11 cellular contexts compared by ENCODE assay signal in the genomic region with DNA sequence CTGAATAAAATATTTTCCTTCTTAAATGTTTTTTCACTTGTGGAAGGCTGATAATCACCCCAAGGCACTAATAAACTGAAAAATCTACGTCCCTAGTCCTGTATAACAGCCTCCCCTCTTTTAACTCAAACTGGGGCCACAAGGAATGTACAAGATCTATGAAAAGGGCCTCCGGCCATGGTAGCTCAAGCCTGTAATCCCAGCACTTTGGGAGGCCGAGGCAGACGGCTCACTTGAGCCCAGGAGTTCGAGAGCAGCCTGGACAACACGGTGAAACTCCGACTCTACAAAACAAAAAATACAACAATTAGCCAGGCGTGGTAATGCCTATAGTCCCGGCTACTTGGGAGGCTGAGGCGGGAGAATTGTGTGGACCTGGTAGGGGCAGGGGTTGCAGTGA. TPM values are rescaled to one million over a fixed set of nuclear protein-coding genes. Genes with fewer than 3 reads are reported as not detected.
DNase-seq lines count a peak whose midpoint lies in the region; ATAC-seq and TF ChIP-seq lines count a peak whose summit lies in the region.
"Had no signal": no experiment of that assay in that cellular context is flagged by ENCODE, and none has a peak within 500 bp of the region (broad histone marks: within the 10 kb centered on the region; RNA-seq: fewer than 3 reads in every experiment).

No MANE protein-coding gene starts in this region.

- no peak for ATAC-seq in naive thymus-derived CD8-positive, alpha-beta T cell
- ATAC-seq in sciatic nerve = no peak
- ATAC-seq in HG03432 (IDR thresholded peaks at IDR 0.05; ENCODE audit: unreplicated experiment) = no peak

- no peak for TF ChIP-seq CTCF in AG04450 (IDR thresholded peaks at IDR 0.05; ENCODE audit: low read depth, low read length)
- TF ChIP-seq CTCF in HFFc6 (IDR thresholded peaks at IDR 0.05) = no peak
- TF ChIP-seq CTCF in brain (conservative IDR thresholded peaks at IDR 0.05) = no peak

- H3K27me3 ChIP-seq in AG04450 (ENCODE audit: control insufficient read depth, insufficient read depth, low read length) = no peaks in the 10 kb centered on the region
- H3K27me3 ChIP-seq in Karpas-422 (ENCODE audit: low read length) = no peaks in the 10 kb centered on the region

- peaks cover 50% of the 10 kb centered on the region for H3K4me1 ChIP-seq in Karpas-422 (ENCODE audit: low read length)

- H3K4me3 Mint-ChIP-seq in HFFc6 (peak overlapping the region; percentile 73), brain (peak overlapping the region in 1 of 5 experiments; percentile 25)
- no peak overlapping the region for H3K4me3 Mint-ChIP-seq in naive thymus-derived CD8-positive, alpha-beta T cell

- H3K4me2 ChIP-seq in Karpas-422 (ENCODE audit: low read depth, low read length, poor library complexity, severe bottlenecking) = no peak overlapping the region

- CTCF ChIA-PET in AG04450 (lab: Charles Lee) = interaction anchor here (1.6 kb wide), 1 partner anchor 29 kb away, joined by 9 read pairs; no protein-coding TSS in a partner anchor

- intact Hi-C loops in sciatic nerve (cut with DNase I) = no loop called here

- DNase-seq in AG04450 (ENCODE audit: low read depth, low spot score) (no peak), HFFc6 (no peak), DMS114 treated with DMSO at 0.1 percent for 48 hours (lab: John Stamatoyannopoulos, UW; ENCODE audit: unreplicated experiment) (no peak), sciatic nerve (ENCODE audit: low spot score) (no peak), Karpas-422 (no peak)
- no peak for DNase-seq in naive thymus-derived CD8-positive, alpha-beta T cell
- DNase-seq: C1 segment of cervical spinal cord, HCEC 1CT, NCI-H226 had no signal

- H3K27ac Mint-ChIP-seq in HFFc6 (peak overlapping the region; percentile 96), brain (peak overlapping the region in 3 of 5 experiments; percentile 39 to 93 (median 87))
- H3K27ac Mint-ChIP-seq in naive thymus-derived CD8-positive, alpha-beta T cell = peak overlapping the region in 7 of 10 donors; percentile 7 to 69 (median 53)

- H3K9me2 ChIP-seq in Karpas-422 (replicated peaks; ENCODE audit: insufficient read depth, low read length) = no peaks in the 10 kb centered on the region

- H3K9ac ChIP-seq in Karpas-422 (ENCODE audit: low read length) = no peak overlapping the region

- H3K9me3 Mint-ChIP-seq in HFFc6 (no peaks in the 10 kb centered on the region), brain (peaks cover 0 to 2% (median 0%) of the 10 kb centered on the region in 5 experiments)
- no peaks in the 10 kb centered on the region for H3K9me3 Mint-ChIP-seq in naive thymus-derived CD8-positive, alpha-beta T cell

- POLR2A ChIA-PET in AG04450 (lab: Yijun Ruan, JAX) = no interaction called here
- POLR2A ChIA-PET in naive thymus-derived CD8-positive, alpha-beta T cell (lab: Charles Lee) = interaction anchor here (2.1 kb wide), 1 partner anchor 22 kb away, joined by 7 read pairs; no protein-coding TSS in a partner anchor

- H3K4me3 ChIP-seq in AG04450 (ENCODE audit: low read depth, low read length) (no peak overlapping the region), Karpas-422 (ENCODE audit: low read length) (no peak overlapping the region)

- H3K36me3 Mint-ChIP-seq in HFFc6 (ENCODE audit: low read depth) (peaks cover 41% of the 10 kb centered on the region), brain (peaks cover 48% of the 10 kb centered on the region)
- peaks cover 0 to 72% (median 16%) of the 10 kb centered on the region in 3 donors for H3K36me3 Mint-ChIP-seq in naive thymus-derived CD8-positive, alpha-beta T cell

- H3K79me2 ChIP-seq in Karpas-422 (ENCODE audit: low read length) = peaks cover 90% of the 10 kb centered on the region

- peaks cover 87% of the 10 kb centered on the region for H3K4me1 Mint-ChIP-seq in HFFc6 (ENCODE audit: low read depth)
- H3K4me1 Mint-ChIP-seq in brain = peaks cover 28% of the 10 kb centered on the region
- peaks cover 17 to 70% (median 44%) of the 10 kb centered on the region in 4 donors for H3K4me1 Mint-ChIP-seq in naive thymus-derived CD8-positive, alpha-beta T cell

- peaks cover 28% of the 10 kb centered on the region for H3K36me3 ChIP-seq in Karpas-422 (ENCODE audit: insufficient read depth, low read length)

- H2AFZ ChIP-seq in Karpas-422 (ENCODE audit: low read length) = no peak overlapping the region

- H3K27me3 Mint-ChIP-seq in HFFc6 (ENCODE audit: insufficient read depth) (no peaks in the 10 kb centered on the region), brain (no peaks in the 10 kb centered on the region)
- H3K27me3 Mint-ChIP-seq in naive thymus-derived CD8-positive, alpha-beta T cell = no peaks in the 10 kb centered on the region

- no peaks in the 10 kb centered on the region for H4K20me1 ChIP-seq in Karpas-422 (ENCODE audit: insufficient read depth, low read depth, low read length)

- H3K9me3 ChIP-seq in AG04450 (ENCODE audit: control insufficient read depth, insufficient read depth, low read length) (no peaks in the 10 kb centered on the region), Karpas-422 (ENCODE audit: low read length) (no peaks in the 10 kb centered on the region)

- H3K27ac ChIP-seq in AG04450 (ENCODE audit: low read depth, low read length) (peak overlapping the region; percentile 62), Karpas-422 (ENCODE audit: low read length) (no peak overlapping the region)

RNA-seq across cellular contexts. Expression of gene RNF145, which starts 23.6 kb away (rescaled TPM):
- polyA plus RNA-seq in AG04450 (2011; rRNA removed) (66.3 and 80.2 TPM in 2 replicates), brain (ENCODE audit: insufficient read depth, low read depth, low replicate concordance) (33.5 TPM)
- polyA minus RNA-seq in AG04450 (2011; rRNA and poly(A)+ RNA removed) = 42.8 and 56.3 TPM in 2 replicates
- 10 to 100 TPM; 69.8 to 88.1 (median 78.6) TPM for total RNA-seq in HFFc6 (2021; fragmentation: NEBNext Ultra II Directional; extraction: Animal tissue kit (Norgen Biotek cat#: 25700))
- 10 to 100 TPM; 46.8 to 54.2 TPM for total RNA-seq in naive thymus-derived CD8-positive, alpha-beta T cell
- 10 to 100 TPM in 1 of 3 donors, 1 to 10 TPM in 2; 6.3 to 11.2 (median 7.4) TPM for polyA plus RNA-seq in naive thymus-derived CD8-positive, alpha-beta T cell
- total RNA-seq in sciatic nerve = 68.2 TPM
- 68.7 and 113 TPM in 2 replicates for total RNA-seq in Karpas-422 (2014; rRNA removed; shearing (Covaris generic); ENCODE audit: low replicate concordance)
